Comparison of ENCODE assay signal across 15 cellular contexts in the genomic region with DNA sequence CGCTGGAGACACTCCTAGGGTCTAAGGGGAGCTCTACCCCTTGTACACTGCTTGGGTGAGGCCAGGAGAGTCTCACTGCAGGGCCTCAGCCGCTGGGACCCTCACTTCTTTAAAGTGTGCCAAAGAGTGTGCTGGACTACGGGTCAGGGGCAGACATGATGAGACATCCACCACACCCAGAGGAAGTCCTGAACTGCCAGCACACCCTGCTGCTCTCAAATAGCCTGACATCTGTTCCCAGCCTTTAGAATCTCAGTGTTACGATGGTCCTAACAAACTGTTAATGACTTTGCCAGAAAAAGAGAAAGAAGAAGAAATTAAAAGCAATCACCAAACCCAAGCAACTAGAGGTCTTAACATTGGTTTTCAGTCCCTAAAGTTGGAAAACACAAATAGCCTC. TPM values are rescaled to one million over a fixed set of nuclear protein-coding genes. Genes with fewer than 3 reads are reported as not detected.
A peak's percentile ranks its signal among the peaks of the same experiment; 100 is the strongest.
DNase-seq lines count a peak whose midpoint lies in the region; ATAC-seq and TF ChIP-seq lines count a peak whose summit lies in the region.
"Had no signal": no experiment of that assay in that cellular context is flagged by ENCODE, and none has a peak within 500 bp of the region (broad histone marks: within the 10 kb centered on the region; RNA-seq: fewer than 3 reads in every experiment).

No MANE protein-coding gene starts in this region.

- H3K36me3 Mint-ChIP-seq in activated CD8-positive, alpha-beta memory T cell treated with anti-CD3 and anti-CD28 coated beads, Interleukin-2, amount 10 ng/mL, durations not matched to agents 7 days and 5 days: peaks cover 3% of the 10 kb centered on the region

- H3K4me1 ChIP-seq in tibial artery: peaks cover 0 to 42% (median 21%) of the 10 kb centered on the region in 4 donors

- H3K27ac ChIP-seq in tibial artery: peak overlapping the region; percentile 10 to 11
- H3K27ac ChIP-seq in coronary artery: no peak overlapping the region

- H3K36me3 ChIP-seq in tibial artery: peaks cover 17 to 60% (median 37%) of the 10 kb centered on the region in 3 donors

- intact Hi-C loops in tibial artery (cut with DNase I; ENCODE audit: low total_unique reads): no loop called here

- no peaks in the 10 kb centered on the region for H3K27me3 ChIP-seq in tibial artery

- CTCF ChIA-PET in activated CD8-positive, alpha-beta memory T cell treated with anti-CD3 and anti-CD28 coated beads, Interleukin-2, amount 10 ng/mL, durations not matched to agents 7 days and 5 days (lab: Charles Lee): no interaction called here

- H3K4me3 Mint-ChIP-seq in activated CD8-positive, alpha-beta memory T cell treated with anti-CD3 and anti-CD28 coated beads, Interleukin-2, amount 10 ng/mL, durations not matched to agents 7 days and 5 days: no peak overlapping the region
- H3K4me3 Mint-ChIP-seq: T-helper 17 cell had no signal

- no peaks in the 10 kb centered on the region for H3K27me3 Mint-ChIP-seq in activated CD8-positive, alpha-beta memory T cell treated with anti-CD3 and anti-CD28 coated beads, Interleukin-2, amount 10 ng/mL, durations not matched to agents 7 days and 5 days
- H3K27me3 Mint-ChIP-seq: T-helper 17 cell had no signal

- TF ChIP-seq CTCF in foreskin fibroblast (IDR thresholded peaks at IDR 0.05; ENCODE audit: low read depth, low read length): no peak
- TF ChIP-seq CTCF in tibial artery (IDR thresholded peaks at IDR 0.05): no peak
- TF ChIP-seq CTCF in coronary artery (IDR thresholded peaks at IDR 0.05): no peak

- H3K4me1 Mint-ChIP-seq in activated CD8-positive, alpha-beta memory T cell treated with anti-CD3 and anti-CD28 coated beads, Interleukin-2, amount 10 ng/mL, durations not matched to agents 7 days and 5 days: peaks cover 4% of the 10 kb centered on the region

- no peaks in the 10 kb centered on the region for H3K9me3 Mint-ChIP-seq in activated CD8-positive, alpha-beta memory T cell treated with anti-CD3 and anti-CD28 coated beads, Interleukin-2, amount 10 ng/mL, durations not matched to agents 7 days and 5 days (ENCODE audit: low read depth)

- no peak overlapping the region for H3K4me3 ChIP-seq in foreskin fibroblast (ENCODE audit: low read depth in 1 of 2, low read length in 2 of 2)
- H3K4me3 ChIP-seq in tibial artery: no peak overlapping the region
- H3K4me3 ChIP-seq in coronary artery: no peak overlapping the region

- peak overlapping the region; percentile 16 for H3K27ac Mint-ChIP-seq in activated CD8-positive, alpha-beta memory T cell treated with anti-CD3 and anti-CD28 coated beads, Interleukin-2, amount 10 ng/mL, durations not matched to agents 7 days and 5 days

- DNase-seq in activated CD8-positive, alpha-beta memory T cell treated with anti-CD3 and anti-CD28 coated beads, Interleukin-2, amount 10 ng/mL, durations not matched to agents 7 days and 5 days: no peak
- DNase-seq in activated CD8-positive, alpha-beta memory T cell treated with anti-CD3 and anti-CD28 coated beads for 24 hours: no peak
- DNase-seq in RPMI7951 (ENCODE audit: low read depth) (peak; percentile 15), foreskin fibroblast (peak; percentile 36 to 74), tibial artery (no peak), coronary artery (ENCODE audit: low spot score) (no peak)
- DNase-seq: activated T-cell treated with anti-CD3 and anti-CD28 coated beads for 4 hours, hypothalamus, left cardiac atrium, MV-4-11, substantia nigra, T-helper 17 cell had no signal

- H3K9me3 ChIP-seq in tibial artery: no peaks in the 10 kb centered on the region

- no peak for ATAC-seq in activated CD8-positive, alpha-beta memory T cell treated with anti-CD3 and anti-CD28 coated beads, Interleukin-2, amount 10 ng/mL, durations not matched to agents 7 days and 5 days
- ATAC-seq in HG03469 (IDR thresholded peaks at IDR 0.05; ENCODE audit: unreplicated experiment) (no peak), GM21529 (IDR thresholded peaks at IDR 0.05; ENCODE audit: unreplicated experiment) (no peak)
- ATAC-seq: activated CD4-positive, CD25-positive, alpha-beta regulatory T cell treated with anti-CD3 and anti-CD28 coated beads, Interleukin-2, amount 50 U/mL, for 24 hours; T-helper 17 cell had no signal

RNA-seq across cellular contexts. Expression of a gene that starts 49.0 kb away (rescaled TPM):
- total RNA-seq in activated CD8-positive, alpha-beta memory T cell treated with anti-CD3 and anti-CD28 coated beads, Interleukin-2, amount 10 ng/mL, durations not matched to agents 7 days and 5 days: 100 to 1,000 TPM; 122 to 147 TPM
- total RNA-seq in RPMI7951 (2014; rRNA removed; shearing (Covaris generic)): 144 TPM in 2 replicates

RNA-seq across cellular contexts. Expression of a gene that starts 49.1 kb away (rescaled TPM):
- 10 to 100 TPM; 14.5 to 17.0 TPM for total RNA-seq in activated CD8-positive, alpha-beta memory T cell treated with anti-CD3 and anti-CD28 coated beads, Interleukin-2, amount 10 ng/mL, durations not matched to agents 7 days and 5 days
- 5.4 and 5.8 TPM in 2 replicates for total RNA-seq in RPMI7951 (2014; rRNA removed; shearing (Covaris generic))

Comparison
In these comparisons a context has a peak if more than half of its experiments do, and no peak if none do; other contexts are left out.
1. DNase-seq: peak in RPMI7951 (single experiment) and foreskin fibroblast (2 of 2); none in activated CD8-positive, alpha-beta memory T cell treated with anti-CD3 and anti-CD28 coated beads, Interleukin-2, amount 10 ng/mL, durations not matched to agents 7 days and 5 days (single experiment), activated CD8-positive, alpha-beta memory T cell treated with anti-CD3 and anti-CD28 coated beads for 24 hours (single experiment), tibial artery (0 of 2) and coronary artery (single experiment).
2. H3K27ac ChIP-seq: peak in tibial artery (2 of 2); none in coronary artery (0 of 2).